ENCODE assay signal across 19 cellular contexts in genomic region chr9:79166005-79166404, GRCh38.
DNase-seq lines count a peak whose midpoint lies in the region; ATAC-seq, FAIRE-seq and TF ChIP-seq lines count a peak whose summit lies in the region.
"Had no signal": no experiment of that assay in that cellular context is flagged by ENCODE, and none has a peak within 500 bp of the region (broad histone marks: within the 10 kb centered on the region; RNA-seq: fewer than 3 reads in every experiment).

No MANE protein-coding gene starts in this region.

- no peak for ATAC-seq in IMR-90 (ENCODE audit: low read depth)
- ATAC-seq in GM18867 (IDR thresholded peaks at IDR 0.05; ENCODE audit: unreplicated experiment): no peak
- ATAC-seq: T-helper 17 cell had no signal

- H3K4ac ChIP-seq in IMR-90 (ENCODE audit: low read depth, low read length): no peak overlapping the region
- H3K4ac ChIP-seq in H1 (replicated peaks; ENCODE audit: insufficient read length, low read depth, low read length): no peak overlapping the region
- no peak overlapping the region for H3K4ac ChIP-seq in trophoblast cell (ENCODE audit: low read depth, low read length)

- POLR2A ChIA-PET in IMR-90 (lab: Charles Lee; ENCODE audit: unreplicated experiment) (no interaction called here), H1 (lab: Charles Lee; ENCODE audit: partially characterized antibody) (no interaction called here)

- H3K23ac ChIP-seq in IMR-90 (ENCODE audit: low read depth, low read length) (no peak overlapping the region), H1 (ENCODE audit: insufficient read length) (no peak overlapping the region), trophoblast cell (ENCODE audit: low read length) (no peak overlapping the region)

- no peak for TF ChIP-seq POLR2A in IMR-90 (IDR thresholded peaks at IDR 0.05; ENCODE audit: low read depth, low read length)
- no peak for TF ChIP-seq POLR2A in H1 (IDR thresholded peaks at IDR 0.05; ENCODE audit: control extremely low read depth in 1 of 2, low read depth in 2 of 2, low read length in 2 of 2)

- H3K23me2 ChIP-seq in H1 (ENCODE audit: low read depth, low read length): no peaks in the 10 kb centered on the region; the same call in 1 of the 2 replicates

- H3K9ac ChIP-seq in IMR-90 (ENCODE audit: low read depth, low read length) (no peak overlapping the region), H1 (replicated peaks in 1 of 4; ENCODE audit: extremely low read depth in 1 of 4, low read depth in 3 of 4, low read length in 3 of 4) (no peak overlapping the region), trophoblast cell (ENCODE audit: low read length) (no peak overlapping the region)

- H3K79me2 ChIP-seq in H1 (ENCODE audit: control insufficient read depth in 1 of 2, insufficient read depth in 2 of 2, low read length in 2 of 2): no peaks in the 10 kb centered on the region
- no peaks in the 10 kb centered on the region for H3K79me2 ChIP-seq in trophoblast cell (ENCODE audit: control insufficient read depth, insufficient read depth, low read length, poor library complexity)

- in situ Hi-C loops in IMR-90 (cut with MboI; ENCODE audit: low sequenced_read_pairs): no loop called here

- H4K20me1 ChIP-seq in IMR-90 (ENCODE audit: insufficient read depth, low read length) (no peaks in the 10 kb centered on the region), H1 (replicated peaks in 1 of 2; ENCODE audit: control insufficient read depth in 1 of 2, insufficient read depth in 2 of 2, low read length in 2 of 2) (no peaks in the 10 kb centered on the region)

- H2BK12ac ChIP-seq in H1 (ENCODE audit: low read depth, low read length): no peak overlapping the region
- H2BK12ac ChIP-seq in trophoblast cell (ENCODE audit: low read length): no peak overlapping the region

- no peak for TF ChIP-seq EP300 in H1 (IDR thresholded peaks at IDR 0.05; ENCODE audit: borderline replicate concordance in 1 of 2, low read depth in 2 of 2, low read length in 2 of 2)

- H2BK15ac ChIP-seq in IMR-90 (ENCODE audit: low read depth, low read length) (no peak overlapping the region), H1 (ENCODE audit: low read length) (no peak overlapping the region)

- DNase-seq in ELR (ENCODE audit: low read depth) (peak; percentile 6), IMR-90 (peak; percentile 20), H1 (ENCODE audit: low read depth in 1 of 2, low spot score in 2 of 2) (no peak), trophoblast cell (peak; percentile 38 to 74), C1 segment of cervical spinal cord (lab: John Stamatoyannopoulos, UW) (no peak)
- no peak for DNase-seq in activated CD8-positive, alpha-beta memory T cell treated with anti-CD3 and anti-CD28 coated beads, Interleukin-2, amount 50 U/mL, for 48 hours
- DNase-seq: activated CD4-positive, CD25-positive, alpha-beta regulatory T cell treated with anti-CD3 and anti-CD28 coated beads, Interleukin-2, amount 50 U/mL, for 72 hours; caudate nucleus; DMS79 treated with DMSO at 0.1 percent for 48 hours; endodermal cell; Kasumi-1; midbrain; NCI-H1694 treated with DMSO at 0.1 percent for 48 hours; NCI-H526 treated with DMSO at 0.1 percent for 48 hours; occipital lobe; stimulated activated naive CD4-positive, alpha-beta T cell; T-helper 17 cell had no signal

- TF ChIP-seq RAD21 in IMR-90 (IDR thresholded peaks at IDR 0.05; ENCODE audit: low read length): no peak
- no peak for TF ChIP-seq RAD21 in H1 (IDR thresholded peaks at IDR 0.05 in 1 of 2, conservative IDR thresholded peaks at IDR 0.05 in 1 of 2; ENCODE audit: low read depth in 2 of 2, low read length in 2 of 2)

- H2AK9ac ChIP-seq in IMR-90 (replicated peaks; ENCODE audit: low read depth, low read length, poor library complexity): no peak overlapping the region

- H3K27me3 ChIP-seq in IMR-90 (ENCODE audit: control insufficient read depth, insufficient read depth, low read length) (no peaks in the 10 kb centered on the region), H1 (replicated peaks in 1 of 4; ENCODE audit: control insufficient read depth in 3 of 4, extremely low read depth in 1 of 4, insufficient read depth in 3 of 4, low read length in 3 of 4) (no peaks in the 10 kb centered on the region), trophoblast cell (ENCODE audit: insufficient read depth, low read length) (no peaks in the 10 kb centered on the region)

- no peak for FAIRE-seq in H1 (lab: Jason Lieb, UNC)

- H3K18ac ChIP-seq in IMR-90 (ENCODE audit: low read depth, low read length) (no peak overlapping the region), H1 (ENCODE audit: extremely low read depth, low read length) (no peak overlapping the region), trophoblast cell (ENCODE audit: low read length) (no peak overlapping the region)

- H2AK5ac ChIP-seq in IMR-90 (ENCODE audit: low read depth, low read length) (no peak overlapping the region), H1 (ENCODE audit: low read depth, low read length) (no peak overlapping the region), trophoblast cell (ENCODE audit: low read length) (no peak overlapping the region)

- CTCF ChIA-PET in IMR-90 (lab: Yijun Ruan, JAX) (interaction anchor here (1.0 kb wide), 1 partner anchor 23 kb away, joined by 3 read pairs; no protein-coding TSS in a partner anchor), H1 (lab: Charles Lee; ENCODE audit: partially characterized antibody) (interaction anchor here (1.0 to 1.4 kb wide), 2 partner anchors 18 to 27 kb away, joined by 3 read pairs; no protein-coding TSS in a partner anchor)

- H3K14ac ChIP-seq in IMR-90 (replicated peaks; ENCODE audit: low read depth, low read length) (no peak overlapping the region), H1 (ENCODE audit: insufficient read length) (peak overlapping the region; percentile 88), trophoblast cell (ENCODE audit: low read length) (no peak overlapping the region)

- H3K4me2 ChIP-seq in IMR-90 (ENCODE audit: low read depth, low read length) (no peak overlapping the region), H1 (ENCODE audit: insufficient read depth in 1 of 2, low read depth in 2 of 2, low read length in 2 of 2) (no peak overlapping the region), trophoblast cell (ENCODE audit: low read length) (no peak overlapping the region)

- H3K9me3 ChIP-seq in IMR-90 (ENCODE audit: control insufficient read depth, insufficient read depth, low read length) (peaks cover 2% of the 10 kb centered on the region; the same call in 1 of the 2 replicates), H1 (ENCODE audit: insufficient read depth in 2 of 2, low read depth in 1 of 2, low read length in 1 of 2) (no peaks in the 10 kb centered on the region), trophoblast cell (ENCODE audit: insufficient read depth, low read depth, low read length) (no peaks in the 10 kb centered on the region)

- H4K91ac ChIP-seq in IMR-90 (ENCODE audit: insufficient read depth, low read depth, low read length) (no peak overlapping the region), H1 (replicated peaks; ENCODE audit: insufficient read length, low read length) (no peak overlapping the region), trophoblast cell (ENCODE audit: low read depth, low read length) (no peak overlapping the region)

- no peaks in the 10 kb centered on the region for H3K79me1 ChIP-seq in IMR-90 (ENCODE audit: low read depth in 1 of 2, low read length in 2 of 2)
- no peaks in the 10 kb centered on the region for H3K79me1 ChIP-seq in H1 (ENCODE audit: low read depth, low read length)
- peaks cover 5% of the 10 kb centered on the region for H3K79me1 ChIP-seq in trophoblast cell (ENCODE audit: low read length)

- H3K4me1 ChIP-seq in IMR-90 (ENCODE audit: control insufficient read depth, insufficient read depth, low read length): no peaks in the 10 kb centered on the region
- H3K4me1 ChIP-seq in H1 (replicated peaks in 1 of 4; ENCODE audit: control insufficient read depth in 3 of 4, insufficient read depth in 4 of 4, low read length in 3 of 4): no peaks in the 10 kb centered on the region
- peaks cover 5 to 7% of the 10 kb centered on the region in 2 experiments for H3K4me1 ChIP-seq in trophoblast cell (ENCODE audit: control insufficient read depth in 1 of 2, insufficient read depth in 2 of 2, low read length in 2 of 2)

- no peak overlapping the region for H3K56ac ChIP-seq in IMR-90 (ENCODE audit: extremely low read depth, insufficient read depth, low read length)
- no peak overlapping the region for H3K56ac ChIP-seq in H1 (replicated peaks; ENCODE audit: insufficient read length, low read depth, low read length)

- H4K5ac ChIP-seq in IMR-90 (ENCODE audit: low read depth, low read length) (no peak overlapping the region), H1 (ENCODE audit: insufficient read length, low read depth, low read length) (no peak overlapping the region)

- H2BK120ac ChIP-seq in IMR-90 (ENCODE audit: low read depth, low read length) (no peak overlapping the region), H1 (replicated peaks; ENCODE audit: low read depth, low read length) (no peak overlapping the region), trophoblast cell (ENCODE audit: insufficient read depth, low read length, poor library complexity) (no peak overlapping the region)

- dilution Hi-C loops in IMR-90 (cut with HindIII; ENCODE audit: low sequenced_read_pairs, unreplicated experiment): no loop called here

- H2BK20ac ChIP-seq in IMR-90 (ENCODE audit: low read depth, low read length): no peak overlapping the region
- no peak overlapping the region for H2BK20ac ChIP-seq in H1 (ENCODE audit: low read length)

- no peak overlapping the region for H4K8ac ChIP-seq in IMR-90 (ENCODE audit: low read depth in 2 of 2, low read length in 2 of 2)
- H4K8ac ChIP-seq in H1 (ENCODE audit: extremely low read depth, insufficient read depth, low read length): no peak overlapping the region
- no peak overlapping the region for H4K8ac ChIP-seq in trophoblast cell (ENCODE audit: low read depth, low read length)

- H4K12ac ChIP-seq in trophoblast cell (ENCODE audit: low read depth, low read length): no peak overlapping the region

- TF ChIP-seq CTCF in IMR-90 (conservative IDR thresholded peaks at IDR 0.05; ENCODE audit: low read depth, low read length) (no peak), H1 (IDR thresholded peaks at IDR 0.05; ENCODE audit: control extremely low read depth in 1 of 3, insufficient read depth in 1 of 3, low read depth in 1 of 3, low read length in 3 of 3) (no peak)

- no peak overlapping the region for H3K27ac ChIP-seq in IMR-90 (ENCODE audit: insufficient read depth, low read length)
- no peak overlapping the region for H3K27ac ChIP-seq in H1 (ENCODE audit: low read depth, low read length)
- no peak overlapping the region for H3K27ac ChIP-seq in trophoblast cell (ENCODE audit: low read depth, low read length)
- H3K27ac ChIP-seq: RWPE1 had no signal

- H2BK5ac ChIP-seq in IMR-90 (ENCODE audit: low read depth, low read length, poor library complexity, severe bottlenecking): no peak overlapping the region
- no peak overlapping the region for H2BK5ac ChIP-seq in H1 (ENCODE audit: low read depth, low read length)
- no peak overlapping the region for H2BK5ac ChIP-seq in trophoblast cell (ENCODE audit: low read depth, low read length, poor library complexity)

- no peaks in the 10 kb centered on the region for H3K9me1 ChIP-seq in IMR-90 (ENCODE audit: insufficient read depth, low read length)

- 29% methylated on average over 1 of the region's 3 CpGs; no CpG with 5 or more reads in 1 of the 2 experiments for WGBS in IMR-90 (ENCODE audit: extremely low coverage in 2 of 2, insufficient read length in 1 of 2), 2 experiments
- 88% methylated on average over 3 of the region's 3 CpGs; no CpG with 5 or more reads in 1 of the 2 experiments for WGBS in H1 (ENCODE audit: extremely low coverage in 1 of 2, insufficient coverage in 1 of 2, insufficient read length in 1 of 2, insufficient replicate concordance in 2 of 2, low coverage in 1 of 2, low lambda C conversion rate in 2 of 2, missing lambda C conversion rate in 1 of 2), 2 experiments
- no CpG with 5 or more reads among the region's 3 CpGs for WGBS in trophoblast cell (ENCODE audit: extremely low coverage, insufficient coverage, insufficient read length)

- intact Hi-C loops in IMR-90 (cut with micrococcal nuclease): no loop called here

- H3K36me3 ChIP-seq in IMR-90 (ENCODE audit: control insufficient read depth, insufficient read depth, low read length): no peaks in the 10 kb centered on the region
- H3K36me3 ChIP-seq in H1 (ENCODE audit: control insufficient read depth in 2 of 4, insufficient read depth in 4 of 4, low read length in 3 of 4): no peaks in the 10 kb centered on the region
- no peaks in the 10 kb centered on the region for H3K36me3 ChIP-seq in trophoblast cell (ENCODE audit: control insufficient read depth in 1 of 2, insufficient read depth in 2 of 2, low read length in 2 of 2)

- H3K4me3 ChIP-seq in IMR-90 (ENCODE audit: insufficient read depth, low read depth, low read length) (no peak overlapping the region), H1 (ENCODE audit: extremely low read depth in 1 of 4, insufficient read depth in 2 of 4, low read depth in 3 of 4, low read length in 4 of 4) (no peak overlapping the region), trophoblast cell (ENCODE audit: low read depth, low read length) (no peak overlapping the region)

- BruUV-seq in IMR-90 (replicated peaks; lab: Mats Ljungman, UMichigan): no TSS peak

- no peak overlapping the region for H2AFZ ChIP-seq in IMR-90 (replicated peaks; ENCODE audit: low read length, poor library complexity)
- H2AFZ ChIP-seq in H1 (ENCODE audit: low read length): no peak overlapping the region
- H2AFZ ChIP-seq in trophoblast cell (ENCODE audit: insufficient read depth, low read length, poor library complexity): no peak overlapping the region

Comparison
In these comparisons a context has a peak if more than half of its experiments do, and no peak if none do; other contexts are left out.
1. DNase-seq: peak in ELR (single experiment), IMR-90 (single experiment) and trophoblast cell (2 of 2); none in H1 (0 of 2), activated CD8-positive, alpha-beta memory T cell treated with anti-CD3 and anti-CD28 coated beads, Interleukin-2, amount 50 U/mL, for 48 hours (single experiment) and C1 segment of cervical spinal cord (0 of 14).